Comparison of ENCODE assay signal across 10 cellular contexts in genomic region chr10:69232736-69233135, GRCh38. TPM values are rescaled to one million over a fixed set of nuclear protein-coding genes. Genes with fewer than 3 reads are reported as not detected.
DNase-seq lines count a peak whose midpoint lies in the region; ATAC-seq and TF ChIP-seq lines count a peak whose summit lies in the region.
"Had no signal": no experiment of that assay in that cellular context is flagged by ENCODE, and none has a peak within 500 bp of the region (broad histone marks: within the 10 kb centered on the region; RNA-seq: fewer than 3 reads in every experiment).

No MANE protein-coding gene starts in this region.

- peak overlapping the region; percentile 77 to 94 (median 81) for H3K4me3 Mint-ChIP-seq in CD4-positive, alpha-beta memory T cell
- no peak overlapping the region for H3K4me3 Mint-ChIP-seq in activated T-helper 2 cell treated with anti-CD3 and anti-CD28 coated beads, Interferon-gamma antibody, Interleukin-2, Interleukin-4, amounts not matched to agents 10 μg/mL and 5 μg/mL and 100 μg/mL, durations not matched to agents 14 hours and 24 hours and 36 hours (ENCODE audit: low read depth)
- H3K4me3 Mint-ChIP-seq in mesothelial cell of epicardium = no peak overlapping the region

- H3K9me3 ChIP-seq in CD4-positive, alpha-beta memory T cell (ENCODE audit: control insufficient read depth in 1 of 2, low read length in 2 of 2) = no peaks in the 10 kb centered on the region
- no peaks in the 10 kb centered on the region for H3K9me3 ChIP-seq in KOPT-K1 (ENCODE audit: insufficient read depth, low read length, poor library complexity, severe bottlenecking)

- POLR2A ChIA-PET in CD4-positive, alpha-beta memory T cell (lab: Charles Lee; ENCODE audit: partially characterized antibody) = interaction anchor here (0.6 to 3.1 kb wide), 5 partner anchors 11 to 269 kb away, joined by 3 to 12 read pairs (median 4); no protein-coding TSS in a partner anchor

- H3K36me3 Mint-ChIP-seq in CD4-positive, alpha-beta memory T cell = no peaks in the 10 kb centered on the region
- no peaks in the 10 kb centered on the region for H3K36me3 Mint-ChIP-seq in activated T-helper 2 cell treated with anti-CD3 and anti-CD28 coated beads, Interferon-gamma antibody, Interleukin-2, Interleukin-4, amounts not matched to agents 10 μg/mL and 5 μg/mL and 100 μg/mL, durations not matched to agents 14 hours and 24 hours and 36 hours (ENCODE audit: low read depth)
- no peaks in the 10 kb centered on the region for H3K36me3 Mint-ChIP-seq in mesothelial cell of epicardium

- H3K27me3 Mint-ChIP-seq in CD4-positive, alpha-beta memory T cell = no peaks in the 10 kb centered on the region
- H3K27me3 Mint-ChIP-seq in activated T-helper 2 cell treated with anti-CD3 and anti-CD28 coated beads, Interferon-gamma antibody, Interleukin-2, Interleukin-4, amounts not matched to agents 10 μg/mL and 5 μg/mL and 100 μg/mL, durations not matched to agents 14 hours and 24 hours and 36 hours (ENCODE audit: low read depth) = no peaks in the 10 kb centered on the region
- peaks cover 1% of the 10 kb centered on the region for H3K27me3 Mint-ChIP-seq in mesothelial cell of epicardium (ENCODE audit: low read depth)

- H3K4me1 ChIP-seq in CD4-positive, alpha-beta memory T cell (ENCODE audit: insufficient read depth, low read length) = peaks cover 51% of the 10 kb centered on the region

- peak; percentile 44 to 76 (median 58) for DNase-seq in CD4-positive, alpha-beta memory T cell
- no peak for DNase-seq in activated T-helper 2 cell treated with anti-CD3 and anti-CD28 coated beads, Interferon-gamma antibody, Interleukin-2, Interleukin-4, amounts not matched to agents 10 μg/mL and 5 μg/mL and 100 μg/mL, durations not matched to agents 14 hours and 24 hours and 36 hours (ENCODE audit: low spot score)
- no peak for DNase-seq in mesothelial cell of epicardium (ENCODE audit: low spot score in 2 of 2, unreplicated experiment in 2 of 2)
- DNase-seq in GM20000 (ENCODE audit: low spot score) = no peak
- no peak for DNase-seq in NCI-H748 treated with DMSO at 0.1 percent for 48 hours (lab: John Stamatoyannopoulos, UW)
- DNase-seq: NCI-H2227 treated with DMSO at 0.1 percent for 48 hours, occipital lobe had no signal

- no peaks in the 10 kb centered on the region for H3K9me3 Mint-ChIP-seq in CD4-positive, alpha-beta memory T cell
- H3K9me3 Mint-ChIP-seq in activated T-helper 2 cell treated with anti-CD3 and anti-CD28 coated beads, Interferon-gamma antibody, Interleukin-2, Interleukin-4, amounts not matched to agents 10 μg/mL and 5 μg/mL and 100 μg/mL, durations not matched to agents 14 hours and 24 hours and 36 hours = no peaks in the 10 kb centered on the region
- no peaks in the 10 kb centered on the region for H3K9me3 Mint-ChIP-seq in mesothelial cell of epicardium

- H3K36me3 ChIP-seq in CD4-positive, alpha-beta memory T cell (ENCODE audit: insufficient read depth, low read length) = no peaks in the 10 kb centered on the region
- H3K36me3 ChIP-seq in KOPT-K1 (ENCODE audit: insufficient read depth, low read length) = no peaks in the 10 kb centered on the region

- CTCF ChIA-PET in CD4-positive, alpha-beta memory T cell (lab: Charles Lee; ENCODE audit: partially characterized antibody) = interaction anchor here (1.3 to 2.9 kb wide), 4 partner anchors 10 to 160 kb away, joined by 3 to 20 read pairs (median 6); no protein-coding TSS in a partner anchor

- H3K27ac ChIP-seq in CD4-positive, alpha-beta memory T cell (ENCODE audit: low read depth, low read length) = no peak overlapping the region
- peak overlapping the region; percentile 45 for H3K27ac ChIP-seq in KOPT-K1 (ENCODE audit: low read depth, low read length, poor library complexity, severe bottlenecking)

- H3K4me1 Mint-ChIP-seq in CD4-positive, alpha-beta memory T cell = peaks cover 41 to 72% (median 46%) of the 10 kb centered on the region in 4 donors
- H3K4me1 Mint-ChIP-seq in activated T-helper 2 cell treated with anti-CD3 and anti-CD28 coated beads, Interferon-gamma antibody, Interleukin-2, Interleukin-4, amounts not matched to agents 10 μg/mL and 5 μg/mL and 100 μg/mL, durations not matched to agents 14 hours and 24 hours and 36 hours (ENCODE audit: low read depth) = peaks cover 42% of the 10 kb centered on the region
- H3K4me1 Mint-ChIP-seq in mesothelial cell of epicardium = peaks cover 13% of the 10 kb centered on the region

- ATAC-seq in HG03025 (IDR thresholded peaks at IDR 0.05; ENCODE audit: low FRiP score, unreplicated experiment) (no peak), HG03159 (IDR thresholded peaks at IDR 0.05; ENCODE audit: unreplicated experiment) (no peak)

- no peak overlapping the region for H3K4me3 ChIP-seq in CD4-positive, alpha-beta memory T cell (ENCODE audit: low read length in 2 of 2)

- TF ChIP-seq CTCF in mesothelial cell of epicardium (IDR thresholded peaks at IDR 0.05; ENCODE audit: unreplicated experiment) = no peak
- TF ChIP-seq CTCF in GM20000 (IDR thresholded peaks at IDR 0.05; ENCODE audit: extremely low read depth, missing control alignments) = no peak

- intact Hi-C loops in CD4-positive, alpha-beta memory T cell (cut with micrococcal nuclease) = loop anchor here (1.0 kb wide), 1 partner anchor 10 kb away; no protein-coding TSS in a partner anchor
- intact Hi-C loops in activated T-helper 2 cell treated with anti-CD3 and anti-CD28 coated beads, Interferon-gamma antibody, Interleukin-2, Interleukin-4, amounts not matched to agents 10 μg/mL and 5 μg/mL and 100 μg/mL, durations not matched to agents 14 hours and 24 hours and 36 hours (cut with micrococcal nuclease) = no loop called here

- H3K27me3 ChIP-seq in CD4-positive, alpha-beta memory T cell (ENCODE audit: insufficient read depth, low read length) = no peaks in the 10 kb centered on the region

- peak overlapping the region; percentile 73 to 93 (median 88) for H3K27ac Mint-ChIP-seq in CD4-positive, alpha-beta memory T cell
- H3K27ac Mint-ChIP-seq in activated T-helper 2 cell treated with anti-CD3 and anti-CD28 coated beads, Interferon-gamma antibody, Interleukin-2, Interleukin-4, amounts not matched to agents 10 μg/mL and 5 μg/mL and 100 μg/mL, durations not matched to agents 14 hours and 24 hours and 36 hours = peak overlapping the region; percentile 35
- peak overlapping the region; percentile 10 for H3K27ac Mint-ChIP-seq in mesothelial cell of epicardium

RNA-seq across cellular contexts. Expression of gene HKDC1, which starts 12.6 kb away (rescaled TPM):
- 1 to 10 TPM; 3.5 TPM for total RNA-seq in CD4-positive, alpha-beta memory T cell
- 1 to 10 TPM; 5.5 to 8.1 TPM for polyA plus RNA-seq in CD4-positive, alpha-beta memory T cell
- 0.09 and 0.11 TPM in 2 replicates for total RNA-seq in activated T-helper 2 cell treated with anti-CD3 and anti-CD28 coated beads, Interferon-gamma antibody, Interleukin-2, Interleukin-4, amounts not matched to agents 10 μg/mL and 5 μg/mL and 100 μg/mL, durations not matched to agents 14 hours and 24 hours and 36 hours
- total RNA-seq in mesothelial cell of epicardium = 0.14 TPM in 1 of 3 replicates, not detected in the others

RNA-seq across cellular contexts. Expression of gene HK1, which starts 45.6 kb away (rescaled TPM):
- 10 to 100 TPM; 68.6 to 70.1 TPM for total RNA-seq in CD4-positive, alpha-beta memory T cell
- polyA plus RNA-seq in CD4-positive, alpha-beta memory T cell = 100 to 1,000 TPM; 153 to 156 TPM
- total RNA-seq in activated T-helper 2 cell treated with anti-CD3 and anti-CD28 coated beads, Interferon-gamma antibody, Interleukin-2, Interleukin-4, amounts not matched to agents 10 μg/mL and 5 μg/mL and 100 μg/mL, durations not matched to agents 14 hours and 24 hours and 36 hours = 197 TPM in 2 replicates
- 61.8 to 68.7 TPM (median 65.6 TPM) in 3 replicates for total RNA-seq in mesothelial cell of epicardium

RNA-seq across cellular contexts. Expression of gene SUPV3L1, which starts 52.7 kb away (rescaled TPM):
- total RNA-seq in CD4-positive, alpha-beta memory T cell = 10 to 100 TPM; 35.7 to 39.0 TPM
- polyA plus RNA-seq in CD4-positive, alpha-beta memory T cell = 10 to 100 TPM; 14.2 to 21.5 TPM
- total RNA-seq in activated T-helper 2 cell treated with anti-CD3 and anti-CD28 coated beads, Interferon-gamma antibody, Interleukin-2, Interleukin-4, amounts not matched to agents 10 μg/mL and 5 μg/mL and 100 μg/mL, durations not matched to agents 14 hours and 24 hours and 36 hours = 52.8 and 53.1 TPM in 2 replicates
- 38.0 to 42.4 TPM (median 38.3 TPM) in 3 replicates for total RNA-seq in mesothelial cell of epicardium

Comparison
In these comparisons a context has a peak if more than half of its experiments do, and no peak if none do; other contexts are left out.
1. DNase-seq: peak in CD4-positive, alpha-beta memory T cell (5 of 5); none in activated T-helper 2 cell treated with anti-CD3 and anti-CD28 coated beads, Interferon-gamma antibody, Interleukin-2, Interleukin-4, amounts not matched to agents 10 μg/mL and 5 μg/mL and 100 μg/mL, durations not matched to agents 14 hours and 24 hours and 36 hours (single experiment), mesothelial cell of epicardium (0 of 2), GM20000 (single experiment) and NCI-H748 treated with DMSO at 0.1 percent for 48 hours (single experiment).
2. H3K27ac Mint-ChIP-seq: peak in every context shown above with its lines; median percentile 88 in CD4-positive, alpha-beta memory T cell; 35 in activated T-helper 2 cell treated with anti-CD3 and anti-CD28 coated beads, Interferon-gamma antibody, Interleukin-2, Interleukin-4, amounts not matched to agents 10 μg/mL and 5 μg/mL and 100 μg/mL, durations not matched to agents 14 hours and 24 hours and 36 hours; 10 in mesothelial cell of epicardium.
3. H3K4me3 Mint-ChIP-seq: peak in CD4-positive, alpha-beta memory T cell (8 of 8); none in activated T-helper 2 cell treated with anti-CD3 and anti-CD28 coated beads, Interferon-gamma antibody, Interleukin-2, Interleukin-4, amounts not matched to agents 10 μg/mL and 5 μg/mL and 100 μg/mL, durations not matched to agents 14 hours and 24 hours and 36 hours (single experiment) and mesothelial cell of epicardium (single experiment).